In the genomic region with DNA sequence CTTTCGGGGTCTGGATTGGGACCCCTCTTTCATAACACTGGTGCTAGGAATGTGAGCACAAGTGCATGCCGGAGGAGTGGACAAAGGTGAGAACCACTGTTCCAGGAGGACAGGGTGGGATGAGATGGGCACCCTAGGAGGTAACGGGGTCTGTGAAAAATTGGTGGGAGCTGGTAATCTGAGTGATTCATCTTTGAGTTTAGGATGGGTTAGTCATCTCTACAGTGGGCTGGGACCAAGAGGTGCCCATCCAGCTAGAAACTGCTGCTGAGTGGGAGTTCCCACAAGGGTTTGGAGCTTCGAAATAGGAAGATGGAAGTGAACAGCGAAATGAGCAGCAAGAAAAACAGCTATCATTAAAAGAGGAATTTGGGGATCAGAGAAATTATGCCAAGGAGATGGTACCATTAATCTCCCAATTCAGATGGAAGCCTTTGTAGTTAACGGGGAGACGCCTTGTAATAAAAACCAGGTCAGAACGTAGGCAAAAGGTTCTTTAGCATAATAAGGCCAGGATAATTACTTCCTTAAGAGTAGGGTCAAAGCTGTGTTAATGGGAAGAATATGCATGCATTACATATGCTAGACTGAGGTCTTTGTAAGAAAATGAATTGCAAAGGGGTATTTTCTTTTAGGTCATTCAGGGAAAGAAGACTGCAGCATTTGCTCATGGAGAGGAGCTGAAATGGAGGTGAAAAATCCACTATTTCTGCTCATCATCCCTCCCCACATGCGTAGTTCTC, we compare ENCODE assay signal across 14 cellular contexts. TPM values are rescaled to one million over a fixed set of nuclear protein-coding genes. Genes with fewer than 3 reads are reported as not detected.
DNase-seq lines count a peak whose midpoint lies in the region; FAIRE-seq and TF ChIP-seq lines count a peak whose summit lies in the region.
"Had no signal": no experiment of that assay in that cellular context is flagged by ENCODE, and none has a peak within 500 bp of the region (broad histone marks: within the 10 kb centered on the region; RNA-seq: fewer than 3 reads in every experiment).

No MANE protein-coding gene starts in this region.

- peak overlapping the region; percentile 82 for H3K27ac ChIP-seq in HUES6 (ENCODE audit: low read depth, low read length)
- H3K27ac ChIP-seq in H1 (ENCODE audit: low read depth, low read length) = peak overlapping the region; percentile 65
- H3K27ac ChIP-seq in iPS-20b (ENCODE audit: low read length) = peak overlapping the region; percentile 87
- no peak overlapping the region for H3K27ac ChIP-seq in small intestine (ENCODE audit: low read depth in 1 of 2, low read length in 1 of 2)

- H3K23ac ChIP-seq in H1 (ENCODE audit: insufficient read length) = peak overlapping the region; percentile 1

- peak overlapping the region; percentile 0 for H3K14ac ChIP-seq in H1 (ENCODE audit: insufficient read length)

- H3K56ac ChIP-seq in H1 (replicated peaks; ENCODE audit: insufficient read length, low read depth, low read length) = peak overlapping the region; percentile 11

- CTCF ChIA-PET in H1 (lab: Charles Lee; ENCODE audit: partially characterized antibody) = interaction anchor here (0.6 to 4.0 kb wide), 17 partner anchors 8 to 248 kb away, joined by 3 to 29 read pairs (median 4); a partner anchor contains a TSS

- H4K20me1 ChIP-seq in H1 (replicated peaks in 1 of 2; ENCODE audit: control insufficient read depth in 1 of 2, insufficient read depth in 2 of 2, low read length in 2 of 2) = no peaks in the 10 kb centered on the region

- no peak for TF ChIP-seq EP300 in H1 (IDR thresholded peaks at IDR 0.05; ENCODE audit: borderline replicate concordance in 1 of 2, low read depth in 2 of 2, low read length in 2 of 2)

- H4K8ac ChIP-seq in H1 (ENCODE audit: extremely low read depth, insufficient read depth, low read length) = no peak overlapping the region

- no peak for TF ChIP-seq RAD21 in H1 (IDR thresholded peaks at IDR 0.05 in 1 of 2, conservative IDR thresholded peaks at IDR 0.05 in 1 of 2; ENCODE audit: low read depth in 2 of 2, low read length in 2 of 2)

- H3K4ac ChIP-seq in H1 (replicated peaks; ENCODE audit: insufficient read length, low read depth, low read length) = peak overlapping the region; percentile 76

- 0 out of 2 replicates have a peak overlapping the region, but pooled peaks have one; percentile 54 for H2BK15ac ChIP-seq in H1 (ENCODE audit: low read length)

- H2BK120ac ChIP-seq in H1 (replicated peaks; ENCODE audit: low read depth, low read length) = peak overlapping the region; percentile 76

- H2AK5ac ChIP-seq in H1 (ENCODE audit: low read depth, low read length) = peak overlapping the region; percentile 99

- H2BK5ac ChIP-seq in H1 (ENCODE audit: low read depth, low read length) = peak overlapping the region; percentile 98

- H3K4me3 ChIP-seq in HUES6 (ENCODE audit: low read depth, low read length) (peak overlapping the region; percentile 58), H1 (ENCODE audit: extremely low read depth in 1 of 4, insufficient read depth in 2 of 4, low read depth in 3 of 4, low read length in 4 of 4) (peak overlapping the region; percentile 19 to 59 (median 51)), iPS-20b (ENCODE audit: low read length) (peak overlapping the region; percentile 59), small intestine (ENCODE audit: low read depth in 1 of 2, low read length in 2 of 2) (no peak overlapping the region)

- peaks cover 18% of the 10 kb centered on the region for H3K23me2 ChIP-seq in H1 (ENCODE audit: low read depth, low read length)

- peak overlapping the region; percentile 71 to 98 for H3K4me2 ChIP-seq in H1 (ENCODE audit: insufficient read depth in 1 of 2, low read depth in 2 of 2, low read length in 2 of 2)

- 11% methylated on average over 9 of the region's 9 CpGs; no CpG with 5 or more reads in 1 of the 2 experiments for WGBS in H1 (ENCODE audit: extremely low coverage in 1 of 2, insufficient coverage in 1 of 2, insufficient read length in 1 of 2, insufficient replicate concordance in 2 of 2, low coverage in 1 of 2, low lambda C conversion rate in 2 of 2, missing lambda C conversion rate in 1 of 2), 2 experiments
- WGBS in small intestine, 3 donors = 71 to 72% (median 71%) methylated on average over 9 of the region's 9 CpGs

- POLR2A ChIA-PET in H1 (lab: Charles Lee; ENCODE audit: partially characterized antibody) = interaction anchor here (0.7 to 8.2 kb wide), 14 partner anchors 11 to 120 kb away, joined by 3 to 47 read pairs (median 6); a partner anchor contains a TSS

- H3K4me1 ChIP-seq in HUES6 (ENCODE audit: control insufficient read depth, insufficient read depth, low read length) (peaks cover 73% of the 10 kb centered on the region), H1 (replicated peaks in 1 of 4; ENCODE audit: control insufficient read depth in 3 of 4, insufficient read depth in 4 of 4, low read length in 3 of 4) (peaks cover 5 to 46% (median 32%) of the 10 kb centered on the region in 4 experiments), iPS-20b (ENCODE audit: insufficient read depth, low read length) (peaks cover 66% of the 10 kb centered on the region), small intestine (ENCODE audit: control insufficient read depth in 2 of 2, insufficient read depth in 1 of 2, low read depth in 1 of 2, low read length in 1 of 2) (no peaks in the 10 kb centered on the region)

- H3K36me3 ChIP-seq in HUES6 (ENCODE audit: control insufficient read depth, insufficient read depth, low read length) = no peaks in the 10 kb centered on the region
- no peaks in the 10 kb centered on the region; a peak in 1 of 8 replicates for H3K36me3 ChIP-seq in H1 (ENCODE audit: control insufficient read depth in 2 of 4, insufficient read depth in 4 of 4, low read length in 3 of 4)
- no peaks in the 10 kb centered on the region for H3K36me3 ChIP-seq in iPS-20b (ENCODE audit: insufficient read depth, low read depth, low read length)
- no peaks in the 10 kb centered on the region for H3K36me3 ChIP-seq in small intestine (ENCODE audit: control insufficient read depth in 2 of 2, insufficient read depth in 2 of 2, low read length in 2 of 2)

- peak overlapping the region; percentile 97 for H3K18ac ChIP-seq in H1 (ENCODE audit: extremely low read depth, low read length)

- DNase-seq in Daoy (ENCODE audit: low read depth) (peak; percentile 41), H1 (ENCODE audit: low read depth in 1 of 2, low spot score in 2 of 2) (no peak), small intestine (no peak), COLO829 (ENCODE audit: low spot score) (no peak), NCI-H2081 treated with DMSO at 0.1 percent for 48 hours (lab: John Stamatoyannopoulos, UW) (no peak)
- DNase-seq: NCI-H146, NCI-H226, NCI-H69, Right ventricle myocardium superior had no signal

- H4K91ac ChIP-seq in H1 (replicated peaks; ENCODE audit: insufficient read length, low read length) = peak overlapping the region; percentile 92

- H3K79me1 ChIP-seq in H1 (ENCODE audit: low read depth, low read length) = no peaks in the 10 kb centered on the region

- peak overlapping the region; percentile 68 for H4K5ac ChIP-seq in H1 (ENCODE audit: insufficient read length, low read depth, low read length)

- FAIRE-seq in H1 (lab: Jason Lieb, UNC) = peak; percentile 45
- FAIRE-seq in small intestine (lab: Jason Lieb, UNC) = no peak
- FAIRE-seq: G401.6, GM12892, H54 had no signal

- no peak for TF ChIP-seq CTCF in H1 (IDR thresholded peaks at IDR 0.05; ENCODE audit: control extremely low read depth in 1 of 3, insufficient read depth in 1 of 3, low read depth in 1 of 3, low read length in 3 of 3)

- H2BK20ac ChIP-seq in H1 (ENCODE audit: low read length) = peak overlapping the region; percentile 91

- H3K27me3 ChIP-seq in HUES6 (ENCODE audit: control insufficient read depth, insufficient read depth, low read length) (no peaks in the 10 kb centered on the region), H1 (replicated peaks in 1 of 4; ENCODE audit: control insufficient read depth in 3 of 4, extremely low read depth in 1 of 4, insufficient read depth in 3 of 4, low read length in 3 of 4) (no peaks in the 10 kb centered on the region), iPS-20b (ENCODE audit: insufficient read depth, low read length) (no peaks in the 10 kb centered on the region), small intestine (ENCODE audit: control insufficient read depth in 2 of 2, insufficient read depth in 2 of 2, low read length in 2 of 2) (no peaks in the 10 kb centered on the region)

- H3K79me2 ChIP-seq in H1 (ENCODE audit: control insufficient read depth in 1 of 2, insufficient read depth in 2 of 2, low read length in 2 of 2) = peaks cover 0 to 15% of the 10 kb centered on the region in 2 experiments; a peak in 1 of 4 replicates

- peak overlapping the region; percentile 96 for H3K9ac ChIP-seq in HUES6 (ENCODE audit: low read length)
- H3K9ac ChIP-seq in H1 (replicated peaks in 1 of 4; ENCODE audit: extremely low read depth in 1 of 4, low read depth in 3 of 4, low read length in 3 of 4) = peak overlapping the region in 1 of 4 experiments; percentile 56; a peak in 2 of 7 replicates
- peak overlapping the region; percentile 70 for H3K9ac ChIP-seq in iPS-20b (ENCODE audit: low read depth, low read length)

- H2BK12ac ChIP-seq in H1 (ENCODE audit: low read depth, low read length) = peak overlapping the region; percentile 95

- H2AFZ ChIP-seq in H1 (ENCODE audit: low read length) = no peak overlapping the region

- H3K9me3 ChIP-seq in HUES6 (ENCODE audit: control insufficient read depth, insufficient read depth, low read depth, low read length) (no peaks in the 10 kb centered on the region), H1 (ENCODE audit: insufficient read depth in 2 of 2, low read depth in 1 of 2, low read length in 1 of 2) (no peaks in the 10 kb centered on the region), iPS-20b (ENCODE audit: insufficient read depth, low read depth, low read length) (no peaks in the 10 kb centered on the region), small intestine (ENCODE audit: control insufficient read depth, low read depth) (no peaks in the 10 kb centered on the region)

- TF ChIP-seq POLR2A in H1 (IDR thresholded peaks at IDR 0.05; ENCODE audit: control extremely low read depth in 1 of 2, low read depth in 2 of 2, low read length in 2 of 2) = no peak

TF ChIP-seq in H1, 55 proteins besides CTCF, POLR2A, EP300 and RAD21 (continues in another document):
- TF ChIP-seq CBX5 (IDR thresholded peaks at IDR 0.05; ENCODE audit: low read depth, low read length) (no peak), CHD1 (IDR thresholded peaks at IDR 0.05; ENCODE audit: low read depth, low read length) (no peak)

RNA-seq across cellular contexts. Expression of a gene that starts 55.5 kb away (rescaled TPM):
- total RNA-seq in Daoy (2014; rRNA removed; shearing (Covaris generic)) = 2.3 and 2.4 TPM in 2 replicates
- total RNA-seq in H1 (2021; fragmentation: NEBNext Ultra II Directional; extraction: Animal tissue kit (Norgen Biotek cat#: 25700)) = 55.3 and 56.0 TPM in 2 replicates
- 72.1 and 72.3 TPM in 2 replicates for polyA plus RNA-seq in H1 (2011; rRNA removed)
- 59.2 TPM for polyA plus RNA-seq in H1 (2011; cell fraction: cytosol; rRNA removed)
- polyA plus RNA-seq in H1 (2011; cell fraction: nucleus; rRNA removed) = 50.6 TPM
- 79.9 to 91.4 TPM (median 85.9 TPM) in 4 replicates for polyA plus RNA-seq in H1 (2012, experiment 1 of 2)
- 108 TPM for polyA plus RNA-seq in H1 (2012, experiment 2 of 2)
- polyA plus RNA-seq in H1 (2013, experiment 1 of 2) = 129 TPM
- polyA plus RNA-seq in H1 (2013, experiment 2 of 2) = 127 TPM
- 44.8 and 47.2 TPM in 2 replicates for polyA minus RNA-seq in H1 (2011; rRNA and poly(A)+ RNA removed)
- 24.4 TPM for polyA minus RNA-seq in H1 (2011; cell fraction: cytosol; rRNA and poly(A)+ RNA removed)
- 13.5 TPM for polyA minus RNA-seq in H1 (2011; cell fraction: nucleus; rRNA and poly(A)+ RNA removed)
- polyA plus RNA-seq in small intestine = 10 to 100 TPM in 1 of 3 donors, 1 to 10 TPM in 2; 2.2 to 19.5 (median 5.4) TPM

Comparison
In these comparisons a context has a peak if more than half of its experiments do, and no peak if none do; other contexts are left out.
1. H3K27ac ChIP-seq: peak in HUES6 (single experiment), H1 (single experiment) and iPS-20b (single experiment); none in small intestine (0 of 2).
2. H3K4me3 ChIP-seq: peak in HUES6 (single experiment), H1 (4 of 4) and iPS-20b (single experiment); none in small intestine (0 of 2).
3. RNA of a gene that starts 55.5 kb away (total RNA-seq): 55.3 to 56.0 TPM in H1; 2.3 to 2.4 TPM in Daoy; every median in the first group is over 10 times any median in the second.